In genomic region chr4:56768301-56768700, GRCh38 we compare ENCODE assay signal across 18 cellular contexts. TPM values are rescaled to one million over a fixed set of nuclear protein-coding genes. Genes with fewer than 3 reads are reported as not detected.
DNase-seq lines count a peak whose midpoint lies in the region; ATAC-seq and TF ChIP-seq lines count a peak whose summit lies in the region.
"Had no signal": no experiment of that assay in that cellular context is flagged by ENCODE, and none has a peak within 500 bp of the region (broad histone marks: within the 10 kb centered on the region; RNA-seq: fewer than 3 reads in every experiment).

No MANE protein-coding gene starts in this region.

- intact Hi-C loops in esophagus squamous epithelium (cut with DNase I): no loop called here

- H3K27me3 ChIP-seq in DND-41 (ENCODE audit: insufficient read depth, low read length, poor library complexity) (no peaks in the 10 kb centered on the region), MM.1S (replicated peaks; ENCODE audit: insufficient read depth, low read length) (no peaks in the 10 kb centered on the region), esophagus squamous epithelium (no peaks in the 10 kb centered on the region), neural progenitor cell (no peaks in the 10 kb centered on the region), endodermal cell (ENCODE audit: control insufficient read depth, insufficient read depth, low read length, poor library complexity, severe bottlenecking) (no peaks in the 10 kb centered on the region)

- 39 to 54% methylated on average over 2 of the region's 2 CpGs for WGBS in esophagus squamous epithelium, 2 donors
- WGBS in endodermal cell (ENCODE audit: insufficient coverage in 1 of 2, insufficient read length in 1 of 2), 2 experiments: 56 to 63% methylated on average over 2 of the region's 2 CpGs

- H3K27me3 Mint-ChIP-seq in neural progenitor cell (ENCODE audit: insufficient read depth, low read depth) (no peaks in the 10 kb centered on the region), endodermal cell (ENCODE audit: insufficient read depth) (no peaks in the 10 kb centered on the region)
- H3K27me3 Mint-ChIP-seq: CD4-positive, alpha-beta T cell had no signal

- no peaks in the 10 kb centered on the region for H4K20me1 ChIP-seq in DND-41 (ENCODE audit: insufficient read depth, low read length)
- no peaks in the 10 kb centered on the region for H4K20me1 ChIP-seq in MM.1S (ENCODE audit: insufficient read depth, low read length)
- H4K20me1 ChIP-seq in neural progenitor cell (ENCODE audit: low read depth): no peaks in the 10 kb centered on the region

- H2AFZ ChIP-seq in DND-41 (ENCODE audit: low read depth, low read length): no peak overlapping the region
- peak overlapping the region; percentile 5 for H2AFZ ChIP-seq in MM.1S (ENCODE audit: low read length)
- H2AFZ ChIP-seq in neural progenitor cell (replicated peaks): no peak overlapping the region

- H3K9me3 Mint-ChIP-seq in neural progenitor cell (no peaks in the 10 kb centered on the region), endodermal cell (no peaks in the 10 kb centered on the region)
- H3K9me3 Mint-ChIP-seq: CD4-positive, alpha-beta T cell had no signal

- TF ChIP-seq CTCF in DND-41 (IDR thresholded peaks at IDR 0.05; ENCODE audit: borderline replicate concordance, extremely low read depth, low read length, poor library complexity, severe bottlenecking) (no peak), MM.1S (IDR thresholded peaks at IDR 0.05; ENCODE audit: low read length) (no peak), esophagus squamous epithelium (IDR thresholded peaks at IDR 0.05) (no peak), neural progenitor cell (IDR thresholded peaks at IDR 0.05) (no peak), endodermal cell (conservative IDR thresholded peaks at IDR 0.05) (no peak)

- H3K79me2 ChIP-seq in DND-41 (ENCODE audit: insufficient read depth, low read length): no peaks in the 10 kb centered on the region
- no peaks in the 10 kb centered on the region for H3K79me2 ChIP-seq in MM.1S (ENCODE audit: low read length)
- H3K79me2 ChIP-seq in neural progenitor cell (ENCODE audit: low read depth): no peaks in the 10 kb centered on the region

- H3K27ac ChIP-seq in DND-41 (ENCODE audit: low read length): no peak overlapping the region
- H3K27ac ChIP-seq in MM.1S (ENCODE audit: low read length): no peak overlapping the region
- H3K27ac ChIP-seq in esophagus squamous epithelium: peak overlapping the region in 3 of 4 donors; percentile 28 to 76 (median 33)
- H3K27ac ChIP-seq in neural progenitor cell: no peak overlapping the region
- no peak overlapping the region for H3K27ac ChIP-seq in endodermal cell (ENCODE audit: low read depth, low read length)
- H3K27ac ChIP-seq: HL-60 had no signal

- H3K4me3 Mint-ChIP-seq in neural progenitor cell: no peak overlapping the region
- no peak overlapping the region for H3K4me3 Mint-ChIP-seq in endodermal cell
- H3K4me3 Mint-ChIP-seq: CD4-positive, alpha-beta T cell had no signal

- H3K4me1 ChIP-seq in DND-41 (ENCODE audit: insufficient read depth, low read length): no peaks in the 10 kb centered on the region
- H3K4me1 ChIP-seq in MM.1S (ENCODE audit: low read length): peaks cover 10% of the 10 kb centered on the region
- H3K4me1 ChIP-seq in esophagus squamous epithelium: peaks cover 0 to 38% (median 0%) of the 10 kb centered on the region in 3 donors
- H3K4me1 ChIP-seq in neural progenitor cell: peaks cover 4% of the 10 kb centered on the region
- H3K4me1 ChIP-seq in endodermal cell (ENCODE audit: control insufficient read depth, insufficient read depth, low read length): no peaks in the 10 kb centered on the region

- H3K9me3 ChIP-seq in DND-41 (ENCODE audit: insufficient read depth, low read length, severe bottlenecking): no peaks in the 10 kb centered on the region
- no peaks in the 10 kb centered on the region for H3K9me3 ChIP-seq in MM.1S (replicated peaks; ENCODE audit: insufficient read depth, low read length)
- H3K9me3 ChIP-seq in esophagus squamous epithelium: no peaks in the 10 kb centered on the region
- no peaks in the 10 kb centered on the region for H3K9me3 ChIP-seq in neural progenitor cell (ENCODE audit: low read depth)
- no peaks in the 10 kb centered on the region for H3K9me3 ChIP-seq in endodermal cell (ENCODE audit: control insufficient read depth, low read length)

- H3K4me3 ChIP-seq in DND-41 (ENCODE audit: low read depth in 1 of 2, low read length in 2 of 2): no peak overlapping the region
- H3K4me3 ChIP-seq in MM.1S (ENCODE audit: low read length): no peak overlapping the region
- H3K4me3 ChIP-seq in esophagus squamous epithelium: no peak overlapping the region
- no peak overlapping the region for H3K4me3 ChIP-seq in neural progenitor cell
- H3K4me3 ChIP-seq in endodermal cell (ENCODE audit: low read length): no peak overlapping the region
- H3K4me3 ChIP-seq: K562 had no signal

- no peaks in the 10 kb centered on the region for H3F3A ChIP-seq in MM.1S (ENCODE audit: insufficient read depth, low read length)
- no peaks in the 10 kb centered on the region for H3F3A ChIP-seq in neural progenitor cell (ENCODE audit: low read depth)

- H3K9me2 ChIP-seq in MM.1S (replicated peaks; ENCODE audit: insufficient read depth, low read length): no peaks in the 10 kb centered on the region

- peak; percentile 44; the same call in 1 of the 3 replicates for ATAC-seq in DND-41 (ENCODE audit: insufficient read depth, low read depth)
- ATAC-seq in GM19467 (IDR thresholded peaks at IDR 0.05; ENCODE audit: unreplicated experiment): no peak
- ATAC-seq: K562 had no signal

- H3K27ac Mint-ChIP-seq in neural progenitor cell (no peak overlapping the region), endodermal cell (no peak overlapping the region)
- H3K27ac Mint-ChIP-seq: CD4-positive, alpha-beta T cell had no signal

- no peak for TF ChIP-seq POLR2A in esophagus squamous epithelium (IDR thresholded peaks at IDR 0.05)

- DNase-seq in DND-41 (no peak), MM.1S (no peak), esophagus squamous epithelium (lab: John Stamatoyannopoulos, UW) (no peak), neural progenitor cell (ENCODE audit: low spot score) (no peak), HCEC 1CT (no peak), endodermal cell (no peak)
- DNase-seq: CD4-positive, alpha-beta T cell; DMS79; GDM1; GOT3; NCI-H1092; NCI-H1694; NCI-H2107; NCI-H226; SHP77 had no signal

- H3K36me3 Mint-ChIP-seq in neural progenitor cell (no peaks in the 10 kb centered on the region), endodermal cell (ENCODE audit: low read depth) (no peaks in the 10 kb centered on the region)

- H3K4me2 ChIP-seq in DND-41 (ENCODE audit: insufficient read depth, low read length) (no peak overlapping the region), MM.1S (ENCODE audit: low read depth, low read length) (no peak overlapping the region), neural progenitor cell (peak overlapping the region; percentile 5)

- H3K4me1 Mint-ChIP-seq in neural progenitor cell: peaks cover 6% of the 10 kb centered on the region
- H3K4me1 Mint-ChIP-seq in endodermal cell: peaks cover 5% of the 10 kb centered on the region

- H3K36me3 ChIP-seq in DND-41 (ENCODE audit: insufficient read depth, low read length) (no peaks in the 10 kb centered on the region), MM.1S (replicated peaks; ENCODE audit: insufficient read depth, low read length) (no peaks in the 10 kb centered on the region), esophagus squamous epithelium (no peaks in the 10 kb centered on the region), neural progenitor cell (no peaks in the 10 kb centered on the region), endodermal cell (ENCODE audit: control insufficient read depth, insufficient read depth, low read length) (no peaks in the 10 kb centered on the region)

- no peak overlapping the region for H3K9ac ChIP-seq in DND-41 (ENCODE audit: low read depth, low read length)
- no peak overlapping the region for H3K9ac ChIP-seq in MM.1S (ENCODE audit: low read length)
- H3K9ac ChIP-seq in neural progenitor cell: no peak overlapping the region
- H3K9ac ChIP-seq in endodermal cell (ENCODE audit: extremely low read depth, low read length, poor library complexity, severe bottlenecking): no peak overlapping the region

RNA-seq across cellular contexts. Expression of gene SPINK2, which starts 53.2 kb away (rescaled TPM):
- total RNA-seq in esophagus squamous epithelium (1 to 10 TPM in 2 of 4 donors, under 1 TPM in 1, not detected in 1; 0.76 to 1.5 (median 1.1) TPM), neural progenitor cell (ENCODE audit: low replicate concordance) (2.3 TPM in 1 of 2 replicates, not detected in the other), endodermal cell (under 1 TPM; 0.59 to 0.62 TPM)
- not detected for polyA plus RNA-seq in endodermal cell (2013, experiment 1 of 2)
- polyA plus RNA-seq in endodermal cell (2013, experiment 2 of 2): 0.70 TPM
- total RNA-seq: K562 had no signal
- polyA plus RNA-seq: K562 had no signal

Comparison
In these comparisons a context has a peak if more than half of its experiments do, and no peak if none do; other contexts are left out.
1. H3K27ac ChIP-seq: peak in esophagus squamous epithelium (3 of 4); none in DND-41 (single experiment), MM.1S (single experiment), neural progenitor cell (single experiment) and endodermal cell (single experiment).